ENCODE assay signal across 20 cellular contexts in the genomic region with DNA sequence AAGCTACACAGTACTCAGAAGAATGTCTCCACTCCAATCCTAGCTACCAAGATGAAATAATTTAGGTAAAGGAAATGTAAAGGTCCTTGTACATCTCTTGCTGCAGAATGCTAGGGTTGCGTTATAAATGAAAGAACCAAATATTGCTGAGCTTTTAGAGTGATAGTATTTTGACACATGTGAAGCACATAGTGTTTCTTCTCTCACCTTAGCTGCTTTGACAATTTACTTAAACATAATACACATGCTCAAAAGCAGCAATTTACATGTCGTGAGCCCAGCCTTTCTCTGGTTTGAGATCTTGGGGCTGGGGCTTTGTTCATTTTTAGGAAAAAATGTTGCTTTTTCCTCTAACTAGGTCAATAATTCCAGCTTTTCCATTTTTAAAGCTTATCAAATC.
"Had no signal": no experiment of that assay in that cellular context is flagged by ENCODE, and none has a peak within 500 bp of the region (broad histone marks: within the 10 kb centered on the region; RNA-seq: fewer than 3 reads in every experiment).

No MANE protein-coding gene starts in this region.

- DNase-seq: activated CD4-positive, alpha-beta T cell treated with anti-CD3 and anti-CD28 coated beads, Interleukin-2, amount 10 ng/mL, durations not matched to agents 24 days and 14 days; activated CD4-positive, CD25-positive, alpha-beta regulatory T cell; activated CD8-positive, alpha-beta memory T cell treated with anti-CD3 and anti-CD28 coated beads, Interleukin-2, amount 50 U/mL, for 48 hours; activated naive CD8-positive, alpha-beta T cell treated with anti-CD3 and anti-CD28 coated beads for 36 hours; brain microvascular endothelial cell; cortex of kidney; effector CD8-positive, alpha-beta T cell; gastrocnemius medialis; heart right ventricle; left colon; naive thymus-derived CD8-positive, alpha-beta T cell; nucleus accumbens; stimulated activated CD4-positive, alpha-beta T cell treated with anti-CD3 and anti-CD28 coated beads, Interleukin-12 subunit alpha, Interleukin-12 subunit beta, amount 100 ng/mL, for 4 hours; stimulated activated CD4-positive, alpha-beta T cell treated with anti-CD3 and anti-CD28 coated beads, Interleukin-2, amount 100 ng/mL, for 24 hours; T-helper 2 cell had no signal

- H3K36me3 Mint-ChIP-seq: activated naive CD8-positive, alpha-beta T cell treated with anti-CD3 and anti-CD28 coated beads for 36 hours; naive thymus-derived CD8-positive, alpha-beta T cell; stimulated activated effector memory CD8-positive, alpha-beta T cell treated with anti-CD3 and anti-CD28 coated beads, Interleukin-12 subunit alpha, Interleukin-12 subunit beta, amount 100 ng/mL, for 72 hours had no signal

- H3K27ac Mint-ChIP-seq: activated CD4-positive, alpha-beta T cell treated with anti-CD3 and anti-CD28 coated beads, Interleukin-2, amount 10 ng/mL, durations not matched to agents 24 days and 14 days; activated naive CD8-positive, alpha-beta T cell treated with anti-CD3 and anti-CD28 coated beads for 36 hours; activated T-helper 1 cell treated with anti-CD3 and anti-CD28 coated beads, Interleukin-12 subunit alpha, Interleukin-12 subunit beta, Interleukin-2, Interleukin-4 antibody, amounts not matched to agents 30 ng/mL and 10 ng/mL and 1 ng/mL, durations not matched to agents 14 hours and 24 hours and 36 hours; naive thymus-derived CD8-positive, alpha-beta T cell; stimulated activated effector memory CD8-positive, alpha-beta T cell treated with anti-CD3 and anti-CD28 coated beads, Interleukin-12 subunit alpha, Interleukin-12 subunit beta, amount 100 ng/mL, for 72 hours had no signal

- FAIRE-seq: endothelial cell of umbilical vein, islet of Langerhans had no signal

- H3K27me3 ChIP-seq: brain microvascular endothelial cell, gastrocnemius medialis had no signal

- ATAC-seq: gastrocnemius medialis; heart right ventricle; left colon; naive thymus-derived CD8-positive, alpha-beta T cell; stimulated activated effector memory CD8-positive, alpha-beta T cell treated with anti-CD3 and anti-CD28 coated beads, Interleukin-12 subunit alpha, Interleukin-12 subunit beta, amount 100 ng/mL, for 72 hours had no signal

- H3K27ac ChIP-seq: brain microvascular endothelial cell, gastrocnemius medialis, heart right ventricle had no signal

- H3K9me3 Mint-ChIP-seq: activated CD4-positive, alpha-beta T cell treated with anti-CD3 and anti-CD28 coated beads, Interleukin-2, amount 10 ng/mL, durations not matched to agents 24 days and 14 days; activated naive CD8-positive, alpha-beta T cell treated with anti-CD3 and anti-CD28 coated beads for 36 hours; activated T-helper 1 cell treated with anti-CD3 and anti-CD28 coated beads, Interleukin-12 subunit alpha, Interleukin-12 subunit beta, Interleukin-2, Interleukin-4 antibody, amounts not matched to agents 30 ng/mL and 10 ng/mL and 1 ng/mL, durations not matched to agents 14 hours and 24 hours and 36 hours; central memory CD8-positive, alpha-beta T cell had no signal

- H3K4me1 Mint-ChIP-seq: activated CD4-positive, alpha-beta T cell treated with anti-CD3 and anti-CD28 coated beads, Interleukin-2, amount 10 ng/mL, durations not matched to agents 24 days and 14 days; activated naive CD8-positive, alpha-beta T cell treated with anti-CD3 and anti-CD28 coated beads for 36 hours; central memory CD8-positive, alpha-beta T cell; naive thymus-derived CD8-positive, alpha-beta T cell; stimulated activated effector memory CD8-positive, alpha-beta T cell treated with anti-CD3 and anti-CD28 coated beads, Interleukin-12 subunit alpha, Interleukin-12 subunit beta, amount 100 ng/mL, for 72 hours had no signal

- H3K4me3 ChIP-seq: gastrocnemius medialis, heart right ventricle had no signal

- H3K36me3 ChIP-seq: brain microvascular endothelial cell, gastrocnemius medialis, heart right ventricle had no signal

- H3K4me3 Mint-ChIP-seq: activated CD4-positive, alpha-beta T cell treated with anti-CD3 and anti-CD28 coated beads, Interleukin-2, amount 10 ng/mL, durations not matched to agents 24 days and 14 days; activated naive CD8-positive, alpha-beta T cell treated with anti-CD3 and anti-CD28 coated beads for 36 hours; activated T-helper 1 cell treated with anti-CD3 and anti-CD28 coated beads, Interleukin-12 subunit alpha, Interleukin-12 subunit beta, Interleukin-2, Interleukin-4 antibody, amounts not matched to agents 30 ng/mL and 10 ng/mL and 1 ng/mL, durations not matched to agents 14 hours and 24 hours and 36 hours; central memory CD8-positive, alpha-beta T cell; naive thymus-derived CD8-positive, alpha-beta T cell; stimulated activated effector memory CD8-positive, alpha-beta T cell treated with anti-CD3 and anti-CD28 coated beads, Interleukin-12 subunit alpha, Interleukin-12 subunit beta, amount 100 ng/mL, for 72 hours had no signal

- H3K4me1 ChIP-seq: gastrocnemius medialis, heart right ventricle had no signal

- H3K9me3 ChIP-seq: gastrocnemius medialis, heart right ventricle had no signal

- H3K27me3 Mint-ChIP-seq: activated CD4-positive, alpha-beta T cell treated with anti-CD3 and anti-CD28 coated beads, Interleukin-2, amount 10 ng/mL, durations not matched to agents 24 days and 14 days; activated naive CD8-positive, alpha-beta T cell treated with anti-CD3 and anti-CD28 coated beads for 36 hours; central memory CD8-positive, alpha-beta T cell; naive thymus-derived CD8-positive, alpha-beta T cell had no signal
